Comparison of ENCODE assay signal across 1 cellular context in the genomic region with DNA sequence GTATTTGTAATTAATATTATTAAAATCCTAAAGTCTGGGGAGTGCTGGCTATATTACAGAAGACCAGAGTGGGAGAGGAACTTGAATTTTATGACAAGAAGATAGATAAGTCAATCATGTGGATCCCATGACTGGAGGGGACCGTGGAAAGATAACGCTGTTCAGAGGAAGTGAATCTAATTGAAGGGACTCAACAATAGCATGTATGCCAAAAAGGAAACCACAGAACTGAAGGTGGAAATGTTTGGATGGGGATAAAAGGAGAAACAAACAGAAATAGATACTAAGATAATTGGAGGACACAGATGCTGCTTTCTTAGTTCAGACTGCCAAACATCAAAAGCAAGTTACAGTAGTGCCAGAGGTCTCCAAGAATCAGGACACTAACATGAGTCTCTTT.
TF ChIP-seq lines count a peak whose summit lies in the region.

No MANE protein-coding gene starts in this region.

TF ChIP-seq in endothelial cell of umbilical vein, 7 proteins besides CTCF, POLR2A, EP300 and RAD21:
- TF ChIP-seq POLR2AphosphoS5 (IDR thresholded peaks at IDR 0.05; ENCODE audit: insufficient read depth, low read depth, low read length), result no peak
- no peak for TF ChIP-seq EZH2 (IDR thresholded peaks at IDR 0.05; ENCODE audit: borderline replicate concordance, low read depth, low read length, severe bottlenecking)
- no peak for TF ChIP-seq JUN (IDR thresholded peaks at IDR 0.05; ENCODE audit: borderline replicate concordance, insufficient read depth, insufficient read length, low read depth)
- no peak for TF ChIP-seq FOS (IDR thresholded peaks at IDR 0.05; ENCODE audit: borderline replicate concordance, insufficient read depth, low read length)
- TF ChIP-seq, protein P1, sequence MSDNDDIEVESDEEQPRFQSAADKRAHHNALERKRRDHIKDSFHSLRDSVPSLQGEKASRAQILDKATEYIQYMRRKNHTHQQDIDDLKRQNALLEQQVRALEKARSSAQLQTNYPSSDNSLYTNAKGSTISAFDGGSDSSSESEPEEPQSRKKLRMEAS (IDR thresholded peaks at IDR 0.05; ENCODE audit: insufficient read depth, insufficient read length), result no peak
- no peak for TF ChIP-seq MYC (IDR thresholded peaks at IDR 0.05; ENCODE audit: low read depth, low read length)
- TF ChIP-seq GATA2 (IDR thresholded peaks at IDR 0.05; ENCODE audit: insufficient read depth, insufficient read length, low read depth, low read length), result no peak
